8 cellular contexts compared by ENCODE assay signal in the genomic region with DNA sequence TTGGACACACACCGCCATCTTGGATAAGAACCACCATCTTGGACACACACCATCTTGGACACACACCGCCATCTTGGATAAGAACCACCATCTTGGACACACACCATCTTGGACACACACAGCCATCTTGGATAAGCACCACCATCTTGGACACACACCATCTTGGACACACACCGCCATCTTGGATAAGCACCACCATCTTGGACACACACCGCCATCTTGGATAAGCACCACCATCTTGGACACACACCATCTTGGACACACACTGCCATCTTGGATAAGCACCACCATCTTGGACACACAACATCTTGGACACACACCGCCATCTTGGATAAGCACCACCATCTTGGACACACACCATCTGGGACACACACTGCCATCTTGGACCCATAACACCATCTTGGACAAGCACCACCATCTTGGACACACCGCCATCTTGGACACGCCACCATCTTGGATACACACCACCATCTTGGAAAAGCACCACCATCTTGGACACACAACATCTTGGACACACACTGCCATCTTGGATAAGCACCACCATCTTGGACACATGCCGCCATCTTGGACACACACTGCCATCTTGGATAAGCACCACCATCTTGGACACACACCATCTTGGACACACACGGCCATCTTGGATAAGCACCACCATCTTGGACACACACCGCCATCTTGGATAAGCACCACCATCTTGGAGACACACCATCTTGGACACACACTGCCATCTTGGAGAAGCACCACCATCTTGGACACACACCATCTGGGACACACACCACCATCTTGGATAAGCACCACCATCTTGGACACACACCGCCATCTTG. TPM values are rescaled to one million over a fixed set of nuclear protein-coding genes. Genes with fewer than 3 reads are reported as not detected.
DNase-seq lines count a peak whose midpoint lies in the region; ATAC-seq and TF ChIP-seq lines count a peak whose summit lies in the region.
"Not testable (repeated sequence)": the region's sequence is repeated elsewhere in the genome, so short reads cannot be mapped to it uniquely, and the experiment has no call there.

No MANE protein-coding gene starts in this region.

- H3K79me2 ChIP-seq in PC-9 (ENCODE audit: low read depth) = peaks cover 55% of the 10 kb centered on the region

- TSS peak; percentile 27 for BruUV-seq in PC-9 (replicated peaks; lab: Mats Ljungman, UMichigan)

- peaks cover 23% of the 10 kb centered on the region for H3K4me1 ChIP-seq in BLaER1
- H3K4me1 ChIP-seq in PC-9 (replicated peaks; ENCODE audit: insufficient read depth); neuronal stem cell (ENCODE audit: control insufficient read depth in 2 of 2, insufficient read depth in 1 of 2, low read depth in 1 of 2, low read length in 2 of 2): not testable (repeated sequence)
- peaks cover 16% of the 10 kb centered on the region for H3K4me1 ChIP-seq in testis

- H4K91ac ChIP-seq in neuronal stem cell (ENCODE audit: low read depth, low read length, poor library complexity) = not testable (repeated sequence)

- ATAC-seq in effector memory CD8-positive, alpha-beta T cell (replicated peaks); left lobe of liver: not testable (repeated sequence)

- intact Hi-C loops in PC-9 (cut with micrococcal nuclease; ENCODE audit: unreplicated experiment); activated CD4-positive, alpha-beta memory T cell treated with anti-CD3 and anti-CD28 coated beads for 36 hours (cut with micrococcal nuclease): not testable (repeated sequence)
- intact Hi-C loops in testis (cut with DNase I; ENCODE audit: low total_unique reads) = loop anchor here (10.0 kb wide), 1 partner anchor 53 kb away; a partner anchor contains a TSS

- H2BK12ac ChIP-seq in neuronal stem cell (ENCODE audit: low read length) = not testable (repeated sequence)

- DNase-seq in PC-9; neuronal stem cell (ENCODE audit: low spot score): not testable (repeated sequence)
- peak; percentile 10 for DNase-seq in activated CD4-positive, alpha-beta memory T cell treated with anti-CD3 and anti-CD28 coated beads for 36 hours
- peak; percentile 1 for DNase-seq in activated naive CD4-positive, alpha-beta T cell treated with Interleukin-2 at 50 U/mL for 16 hours
- peak in 2 of 3 experiments; percentile 0 for DNase-seq in effector memory CD8-positive, alpha-beta T cell
- DNase-seq in left lobe of liver (ENCODE audit: low spot score) = peak; percentile 19
- peak; percentile 23 for DNase-seq in testis

- WGBS in neuronal stem cell (ENCODE audit: extremely low coverage in 2 of 2, insufficient read length in 2 of 2, insufficient replicate concordance in 1 of 2), 2 donors = no CpG with 5 or more reads among the region's 11 CpGs
- WGBS in testis, 2 donors = 86 to 87% methylated on average over 11 of the region's 11 CpGs

- not testable (repeated sequence) for H3K27ac ChIP-seq in BLaER1; PC-9; neuronal stem cell (replicated peaks; ENCODE audit: low read length); testis

- H3F3A ChIP-seq in PC-9 (ENCODE audit: insufficient read depth, low read depth) = not testable (repeated sequence)

- not testable (repeated sequence) for H2BK120ac ChIP-seq in neuronal stem cell (ENCODE audit: low read depth, low read length)

- H3K4me2 ChIP-seq in BLaER1 = 0 out of 2 replicates have a peak overlapping the region, but pooled peaks have one; percentile 30
- not testable (repeated sequence) for H3K4me2 ChIP-seq in PC-9; neuronal stem cell (ENCODE audit: insufficient read depth, low read length, poor library complexity, severe bottlenecking)

- not testable (repeated sequence) for TF ChIP-seq POLR2A in testis (IDR thresholded peaks at IDR 0.05)

- H3K9me2 ChIP-seq in PC-9 (ENCODE audit: insufficient read depth) = not testable (repeated sequence)

- H3K79me1 ChIP-seq in neuronal stem cell (ENCODE audit: low read depth, low read length) = peaks cover 27% of the 10 kb centered on the region

- not testable (repeated sequence) for H3K14ac ChIP-seq in neuronal stem cell (ENCODE audit: low read length)

- not testable (repeated sequence) for H3K23ac ChIP-seq in neuronal stem cell (ENCODE audit: low read depth, low read length, poor library complexity)

- CTCF ChIA-PET in PC-9 (lab: Charles Lee); activated CD4-positive, alpha-beta memory T cell treated with anti-CD3 and anti-CD28 coated beads for 36 hours (lab: Charles Lee): not testable (repeated sequence)

- not testable (repeated sequence) for H3K27me3 Mint-ChIP-seq in activated CD4-positive, alpha-beta memory T cell treated with anti-CD3 and anti-CD28 coated beads for 36 hours; effector memory CD8-positive, alpha-beta T cell

- H3K4me3 ChIP-seq in BLaER1, PC-9, testis: not testable (repeated sequence)
- H3K4me3 ChIP-seq in neuronal stem cell (ENCODE audit: low read length in 2 of 2) = peak overlapping the region in 1 of 2 donors; percentile 30

- POLR2A ChIA-PET in PC-9 (lab: Charles Lee; ENCODE audit: unreplicated experiment); activated CD4-positive, alpha-beta memory T cell treated with anti-CD3 and anti-CD28 coated beads for 36 hours (lab: Charles Lee): not testable (repeated sequence)

- not testable (repeated sequence) for H4K20me1 ChIP-seq in BLaER1; PC-9 (ENCODE audit: insufficient read depth)

- H3K9me3 Mint-ChIP-seq in activated CD4-positive, alpha-beta memory T cell treated with anti-CD3 and anti-CD28 coated beads for 36 hours = peaks cover 46% of the 10 kb centered on the region
- peaks cover 20 to 30% of the 10 kb centered on the region in 2 donors for H3K9me3 Mint-ChIP-seq in effector memory CD8-positive, alpha-beta T cell

- H3K9me3 ChIP-seq in BLaER1 (peaks cover 70% of the 10 kb centered on the region), neuronal stem cell (replicated peaks in 1 of 2; ENCODE audit: control insufficient read depth in 2 of 2, insufficient read depth in 1 of 2, low read depth in 1 of 2, low read length in 2 of 2) (peaks cover 29 to 32% of the 10 kb centered on the region in 2 donors)
- H3K9me3 ChIP-seq in PC-9 (ENCODE audit: insufficient read depth, low read depth); testis: not testable (repeated sequence)

- H3K18ac ChIP-seq in neuronal stem cell (ENCODE audit: low read length) = not testable (repeated sequence)

- peaks cover 60% of the 10 kb centered on the region for H3K36me3 Mint-ChIP-seq in activated CD4-positive, alpha-beta memory T cell treated with anti-CD3 and anti-CD28 coated beads for 36 hours
- peaks cover 51% of the 10 kb centered on the region for H3K36me3 Mint-ChIP-seq in effector memory CD8-positive, alpha-beta T cell (ENCODE audit: insufficient read depth)

- not testable (repeated sequence) for H2BK5ac ChIP-seq in neuronal stem cell (ENCODE audit: low read length)

- not testable (repeated sequence) for H2BK15ac ChIP-seq in neuronal stem cell (ENCODE audit: low read length)

- H4K8ac ChIP-seq in neuronal stem cell (ENCODE audit: low read depth, low read length) = peak overlapping the region; percentile 32

- H3K36me3 ChIP-seq in BLaER1 (peaks cover 58% of the 10 kb centered on the region), neuronal stem cell (replicated peaks in 1 of 2; ENCODE audit: control insufficient read depth in 2 of 2, insufficient read depth in 2 of 2, low read length in 2 of 2) (peaks cover 11 to 23% of the 10 kb centered on the region in 2 donors)
- not testable (repeated sequence) for H3K36me3 ChIP-seq in PC-9 (ENCODE audit: low read depth); testis (ENCODE audit: low read depth, missing control alignments)

- not testable (repeated sequence) for H3K4ac ChIP-seq in neuronal stem cell (ENCODE audit: low read length)

- not testable (repeated sequence) for H2AK5ac ChIP-seq in neuronal stem cell (ENCODE audit: low read depth, low read length)

- H3K27me3 ChIP-seq in BLaER1; PC-9 (ENCODE audit: insufficient read depth, low read depth); neuronal stem cell (ENCODE audit: control insufficient read depth in 3 of 3, insufficient read depth in 3 of 3, low read depth in 1 of 3, low read length in 3 of 3); testis: not testable (repeated sequence)

- H2AFZ ChIP-seq in PC-9; neuronal stem cell (ENCODE audit: low read length): not testable (repeated sequence)

- TF ChIP-seq CTCF in PC-9 (conservative IDR thresholded peaks at IDR 0.05); testis (IDR thresholded peaks at IDR 0.05): not testable (repeated sequence)

- peaks cover 13% of the 10 kb centered on the region for H3K4me1 Mint-ChIP-seq in activated CD4-positive, alpha-beta memory T cell treated with anti-CD3 and anti-CD28 coated beads for 36 hours (ENCODE audit: low read depth)
- H3K4me1 Mint-ChIP-seq in effector memory CD8-positive, alpha-beta T cell (ENCODE audit: low read depth in 2 of 2) = peaks cover 36 to 48% of the 10 kb centered on the region in 2 donors

- H3K4me3 Mint-ChIP-seq in activated CD4-positive, alpha-beta memory T cell treated with anti-CD3 and anti-CD28 coated beads for 36 hours; effector memory CD8-positive, alpha-beta T cell: not testable (repeated sequence)

- not testable (repeated sequence) for H3K9ac ChIP-seq in BLaER1; neuronal stem cell (ENCODE audit: low read depth, low read length, poor library complexity)

- peak overlapping the region; percentile 34 for H3K27ac Mint-ChIP-seq in activated CD4-positive, alpha-beta memory T cell treated with anti-CD3 and anti-CD28 coated beads for 36 hours
- peak overlapping the region; percentile 17 to 44 for H3K27ac Mint-ChIP-seq in effector memory CD8-positive, alpha-beta T cell

RNA-seq across cellular contexts. Expression of a gene that starts 4.5 kb away (rescaled TPM):
- total RNA-seq in PC-9 (2021) (42.7 and 55.4 TPM in 2 replicates), left lobe of liver (31.4 TPM), testis (10 to 100 TPM; 31.0 to 41.2 TPM)
- total RNA-seq in activated CD4-positive, alpha-beta memory T cell treated with anti-CD3 and anti-CD28 coated beads for 36 hours = 10 to 100 TPM; 65.2 to 67.4 TPM
- 52.5 TPM for polyA plus RNA-seq in neuronal stem cell (2013, experiment 1 of 2)
- 51.6 TPM for polyA plus RNA-seq in neuronal stem cell (2013, experiment 2 of 2)
- polyA plus RNA-seq in testis (ENCODE audit: insufficient read depth, low read depth, low replicate concordance) = 27.0 TPM

RNA-seq across cellular contexts. Expression of a gene that starts 56.3 kb away (rescaled TPM):
- 178 and 212 TPM in 2 replicates for total RNA-seq in PC-9 (2021)
- total RNA-seq in activated CD4-positive, alpha-beta memory T cell treated with anti-CD3 and anti-CD28 coated beads for 36 hours = 100 to 1,000 TPM; 399 to 407 TPM
- 55.9 TPM for total RNA-seq in left lobe of liver
- polyA plus RNA-seq in neuronal stem cell (2013, experiment 1 of 2) = 415 TPM
- 410 TPM for polyA plus RNA-seq in neuronal stem cell (2013, experiment 2 of 2)
- total RNA-seq in testis = 100 to 1,000 TPM; 171 to 293 TPM
- 157 TPM for polyA plus RNA-seq in testis (ENCODE audit: insufficient read depth, low read depth, low replicate concordance)
